8 cellular contexts compared by ENCODE assay signal in genomic region chr17:27481327-27481726, GRCh38. TPM values are rescaled to one million over a fixed set of nuclear protein-coding genes. Genes with fewer than 3 reads are reported as not detected.
DNase-seq lines count a peak whose midpoint lies in the region; ATAC-seq, FAIRE-seq and TF ChIP-seq lines count a peak whose summit lies in the region.

No MANE protein-coding gene starts in this region.

- peaks cover 44% of the 10 kb centered on the region for H3K4me1 Mint-ChIP-seq in CD4-positive, alpha-beta T cell (ENCODE audit: low read depth)

- no peaks in the 10 kb centered on the region for H3K27me3 ChIP-seq in CD4-positive, alpha-beta T cell (ENCODE audit: control insufficient read depth, insufficient read depth, low read length)
- H3K27me3 ChIP-seq in K562 (ENCODE audit: control insufficient read depth in 2 of 2, insufficient read depth in 2 of 2, low read length in 2 of 2): no peaks in the 10 kb centered on the region

- peaks cover 12% of the 10 kb centered on the region for H3K9me1 ChIP-seq in K562 (ENCODE audit: control insufficient read depth, insufficient read depth, low read length)

- no peak for TF ChIP-seq POLR2A in K562 (conservative IDR thresholded peaks at IDR 0.05)

- peak overlapping the region; percentile 79 for H3K27ac Mint-ChIP-seq in CD4-positive, alpha-beta T cell

- H3K36me3 Mint-ChIP-seq in CD4-positive, alpha-beta T cell (ENCODE audit: low read depth): no peaks in the 10 kb centered on the region

- H3K4me2 ChIP-seq in K562 (ENCODE audit: insufficient read depth, low read length): peak overlapping the region; percentile 41; the same call in 1 of the 2 replicates

- peak; percentile 99 for ATAC-seq in CD4-positive, alpha-beta T cell (ENCODE audit: poor library complexity)
- ATAC-seq in GM21367 (IDR thresholded peaks at IDR 0.05; ENCODE audit: unreplicated experiment): peak; percentile 42
- peak; percentile 45; the same call in 2 of the 3 replicates for ATAC-seq in K562

- H3K27ac ChIP-seq in CD4-positive, alpha-beta T cell (ENCODE audit: low read depth, low read length): no peak overlapping the region
- no peak overlapping the region; the same call in 2 of the 3 replicates for H3K27ac ChIP-seq in K562 (ENCODE audit: extremely low read depth, low read depth, low read length)

- 0 out of 2 replicates have a peak overlapping the region, but pooled peaks have one; percentile 17 for H2AFZ ChIP-seq in K562 (ENCODE audit: low read depth, low read length)

- H3K27me3 Mint-ChIP-seq in CD4-positive, alpha-beta T cell: no peaks in the 10 kb centered on the region

- peak; percentile 21 to 50 (median 40) for DNase-seq in CD4-positive, alpha-beta T cell
- DNase-seq in T-helper 1 cell: peak in 4 of 5 donors; percentile 26 to 79 (median 37)
- DNase-seq in K562 (ENCODE audit: extremely low read depth in 1 of 4, low spot score in 3 of 4): no peak
- no peak for DNase-seq in NCI-H187 treated with DMSO at 0.1 percent for 48 hours (lab: John Stamatoyannopoulos, UW)
- DNase-seq in pons (ENCODE audit: low spot score): no peak
- no peak for DNase-seq in NCI-H1105 (lab: John Stamatoyannopoulos, UW)
- no peak for DNase-seq in foreskin fibroblast

- H3K9me3 Mint-ChIP-seq in CD4-positive, alpha-beta T cell: no peaks in the 10 kb centered on the region

- FAIRE-seq in K562 (lab: Jason Lieb, UNC): no peak

- BruUV-seq in K562 (replicated peaks; lab: Mats Ljungman, UMichigan): no TSS peak

- H3K4me1 ChIP-seq in K562 (replicated peaks in 1 of 2; ENCODE audit: control insufficient read depth in 2 of 2, insufficient read depth in 2 of 2, low read length in 2 of 2): peaks cover 26 to 34% of the 10 kb centered on the region in 2 experiments

- no peak for TF ChIP-seq EP300 in K562 (IDR thresholded peaks at IDR 0.05; ENCODE audit: low read length)

- H3K36me3 ChIP-seq in K562 (ENCODE audit: control insufficient read depth, insufficient read depth, low read length): peaks cover 20% of the 10 kb centered on the region

- in situ Hi-C loops in K562 (cut with MboI): no loop called here

- 7% methylated on average over 4 of the region's 4 CpGs for WGBS in K562 (ENCODE audit: insufficient coverage, low coverage, missing lambda C conversion rate)

- CTCF ChIA-PET in CD4-positive, alpha-beta T cell (lab: Charles Lee): interaction anchor here (1.0 to 2.6 kb wide), 4 partner anchors 9 to 118 kb away, joined by 3 to 6 read pairs (median 4); partner anchors contain the start of gene KSR1
- CTCF ChIA-PET in K562 (lab: Yijun Ruan, JAX; ENCODE audit: low intra/inter-chr PET ratio): no interaction called here

- H3K79me2 ChIP-seq in K562 (ENCODE audit: control insufficient read depth, insufficient read depth, low read length): peaks cover 79% of the 10 kb centered on the region

- POLR2A ChIA-PET in CD4-positive, alpha-beta T cell (lab: Charles Lee): interaction anchor here (0.8 to 1.2 kb wide), 4 partner anchors 10 to 187 kb away, joined by 3 to 4 read pairs (median 4); partner anchors contain the start of gene WSB1
- POLR2A ChIA-PET in K562 (lab: Yijun Ruan, JAX): interaction anchor here (0.6 to 1.2 kb wide), 5 partner anchors 10 to 171 kb away, joined by 3 to 5 read pairs (median 3); partner anchors contain the start of gene KSR1

- H3K4me3 ChIP-seq in K562 (no peak overlapping the region), foreskin fibroblast (ENCODE audit: low read depth in 1 of 2, low read length in 2 of 2) (no peak overlapping the region)

- intact Hi-C loops in CD4-positive, alpha-beta T cell (cut with DNase I, micrococcal nuclease): loop anchor here in 1 of 2 experiments (10.0 kb wide), 1 partner anchor 53 kb away; no protein-coding TSS in a partner anchor
- intact Hi-C loops in K562 (cut with micrococcal nuclease): no loop called here

- no peaks in the 10 kb centered on the region; the same call in 1 of the 2 replicates for H4K20me1 ChIP-seq in K562 (replicated peaks; ENCODE audit: control insufficient read depth, insufficient read depth, low read length)

- peak overlapping the region; percentile 8 for H3K4me3 Mint-ChIP-seq in CD4-positive, alpha-beta T cell

- TF ChIP-seq RAD21 in K562 (CRISPR knock-in tag; conservative IDR thresholded peaks at IDR 0.05 in 1 of 2, IDR thresholded peaks at IDR 0.05 in 1 of 2): 0 out of 4 replicates have a peak, but pooled peaks of 1 of the 2 experiments have one; percentile 1

- H3K9ac ChIP-seq in K562 (ENCODE audit: insufficient read depth in 1 of 2, low read depth in 2 of 2, low read length in 2 of 2): peak overlapping the region in 1 of 2 experiments; percentile 23; a peak in 1 of 4 replicates

- H3K9me3 ChIP-seq in CD4-positive, alpha-beta T cell (ENCODE audit: control insufficient read depth, low read length): no peaks in the 10 kb centered on the region
- H3K9me3 ChIP-seq in K562 (replicated peaks; ENCODE audit: control insufficient read depth, insufficient read depth, low read depth, low read length): no peaks in the 10 kb centered on the region

- TF ChIP-seq CTCF in CD4-positive, alpha-beta T cell (IDR thresholded peaks at IDR 0.05): no peak
- TF ChIP-seq CTCF in K562 (IDR thresholded peaks at IDR 0.05 in 2 of 3, conservative IDR thresholded peaks at IDR 0.05 in 1 of 3; ENCODE audit: insufficient read depth in 2 of 3, low read depth in 1 of 3, low read length in 3 of 3) (no peak), foreskin fibroblast (IDR thresholded peaks at IDR 0.05; ENCODE audit: low read depth, low read length) (no peak)

TF ChIP-seq in K562, 482 proteins besides CTCF, POLR2A, EP300 and RAD21 (continues in another document):
- TF ChIP-seq PREB (CRISPR knock-in tag; IDR thresholded peaks at IDR 0.05) (no peak), DEAF1 (CRISPR knock-in tag; IDR thresholded peaks at IDR 0.05) (no peak)
- TF ChIP-seq, protein P1, sequence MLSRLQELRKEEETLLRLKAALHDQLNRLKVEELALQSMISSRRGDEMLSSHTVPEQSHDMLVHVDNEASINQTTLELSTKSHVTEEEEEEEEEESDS (CRISPR knock-in tag; IDR thresholded peaks at IDR 0.05): no peak

RNA-seq across cellular contexts. Expression of gene KSR1, which starts 25.1 kb away (rescaled TPM):
- 10 to 100 TPM; 19.4 to 25.3 TPM for total RNA-seq in CD4-positive, alpha-beta T cell
- total RNA-seq in K562 (2011; cell fraction: chromatin; rRNA removed; ENCODE audit: low replicate concordance): 221 and 371 TPM in 2 replicates
- 168 and 203 TPM in 2 replicates for total RNA-seq in K562 (2011; cell fraction: nucleolus; rRNA removed)
- total RNA-seq in K562 (2011; cell fraction: nucleoplasm; rRNA removed): 226 and 236 TPM in 2 replicates
- 17.8 and 18.2 TPM in 2 replicates for total RNA-seq in K562 (2014; rRNA removed)
- total RNA-seq in K562 (2014; rRNA removed; fragmentation: Illumina TruSeq; extraction: Trizol): 14.7 and 18.4 TPM in 2 replicates
- 9.6 and 10.9 TPM in 2 replicates for total RNA-seq in K562 (2015; rRNA removed; fragmentation: Illumina TruSeq; extraction: Trizol)
- 48.0 and 51.7 TPM in 2 replicates for total RNA-seq in K562 (2021)
- 16.4 and 20.2 TPM in 2 replicates for polyA plus RNA-seq in K562 (2011; rRNA removed)
- 9.1 and 16.1 TPM in 2 replicates for polyA plus RNA-seq in K562 (2011; cell fraction: cytosol; rRNA removed)
- 52.3 and 120 TPM in 2 replicates for polyA plus RNA-seq in K562 (2011; cell fraction: nucleus; rRNA removed)
- 27.7 and 56.2 TPM in 2 replicates for polyA plus RNA-seq in K562 (2012)
- polyA plus RNA-seq in K562 (2014; fragmentation: Illumina TruSeq; extraction: Trizol): 36.9 and 38.0 TPM in 2 replicates
- polyA plus RNA-seq in K562 (2014; fragmentation: Nextera tagmentation; extraction: Ambion mirVana): 1 to 10 TPM; 1.4 TPM
- 29.4 and 33.6 TPM in 2 replicates for polyA plus RNA-seq in K562 (2014; rRNA removed)
- polyA minus RNA-seq in K562 (2011; rRNA and poly(A)+ RNA removed): 19.1 and 30.3 TPM in 2 replicates
- 12.2 and 19.3 TPM in 2 replicates for polyA minus RNA-seq in K562 (2011; cell fraction: cytosol; rRNA and poly(A)+ RNA removed)
- 31.8 and 39.9 TPM in 2 replicates for polyA minus RNA-seq in K562 (2011; cell fraction: nucleus; rRNA and poly(A)+ RNA removed)

Comparison
In these comparisons a context has a peak if more than half of its experiments do, and no peak if none do; other contexts are left out.
1. ATAC-seq: peak in every context shown above with its lines; median percentile 99 in CD4-positive, alpha-beta T cell; 45 in K562; 42 in GM21367.
2. DNase-seq: peak in CD4-positive, alpha-beta T cell (10 of 10) and T-helper 1 cell (4 of 5); none in K562 (0 of 4), NCI-H187 treated with DMSO at 0.1 percent for 48 hours (single experiment), pons (single experiment), NCI-H1105 (single experiment) and foreskin fibroblast (0 of 2).